ENCODE assay signal across 8 cellular contexts in the genomic region with DNA sequence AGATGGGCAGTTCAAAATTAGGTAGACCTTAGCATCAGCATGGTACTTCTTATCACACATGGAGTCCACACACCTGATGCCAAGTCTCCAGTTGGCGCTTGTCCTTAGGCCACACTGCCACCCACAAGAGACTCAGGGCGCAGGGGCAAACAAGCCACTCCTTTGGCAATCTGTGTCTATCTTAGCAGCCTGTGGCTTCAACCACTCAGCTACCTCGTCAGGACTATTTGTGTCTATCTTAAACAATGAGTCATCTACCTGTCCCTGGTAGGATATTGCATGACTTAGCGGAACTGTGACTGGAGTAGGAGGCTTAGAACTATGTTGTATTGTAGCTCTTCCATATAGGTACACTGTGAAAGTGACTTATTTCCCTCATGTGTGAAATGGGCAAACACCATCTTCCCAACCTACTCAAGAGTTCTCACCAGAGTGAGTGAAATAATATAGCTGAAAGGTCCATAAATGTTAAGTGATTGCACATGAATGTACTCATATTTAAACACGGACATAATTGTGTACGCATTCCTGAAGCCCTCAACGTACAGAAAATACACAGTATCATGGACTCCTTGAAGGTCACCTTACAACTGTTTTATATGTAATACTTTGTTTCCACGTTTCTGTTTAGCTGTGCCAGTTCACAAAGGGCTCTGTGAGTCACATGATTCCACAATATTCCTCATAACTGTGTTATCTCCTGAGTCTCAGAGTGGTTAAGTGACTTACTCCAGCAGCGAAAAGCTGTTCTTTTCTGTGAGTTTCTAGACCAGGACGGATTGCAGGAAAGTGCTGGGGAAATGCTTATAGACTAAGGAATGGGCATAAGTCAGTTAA. TPM values are rescaled to one million over a fixed set of nuclear protein-coding genes. Genes with fewer than 3 reads are reported as not detected.
DNase-seq lines count a peak whose midpoint lies in the region; ATAC-seq and TF ChIP-seq lines count a peak whose summit lies in the region.

No MANE protein-coding gene starts in this region.

- TF ChIP-seq POLR2A in suprapubic skin (IDR thresholded peaks at IDR 0.05): no peak

- peak overlapping the region; percentile 85 to 98 (median 91) for H3K27ac Mint-ChIP-seq in brain

- H3K36me3 ChIP-seq in ES-I3 (ENCODE audit: insufficient read depth, low read length): peaks cover 22% of the 10 kb centered on the region
- H3K36me3 ChIP-seq in lower lobe of right lung: peaks cover 49% of the 10 kb centered on the region
- H3K36me3 ChIP-seq in suprapubic skin: peaks cover 40% of the 10 kb centered on the region

- WGBS in suprapubic skin: 37% methylated on average over 10 of the region's 10 CpGs

- peaks cover 11% of the 10 kb centered on the region for H3K27me3 Mint-ChIP-seq in brain

- H3K9me3 ChIP-seq in ES-I3 (ENCODE audit: control insufficient read depth, insufficient read depth, low read length): no peaks in the 10 kb centered on the region
- no peaks in the 10 kb centered on the region for H3K9me3 ChIP-seq in lower lobe of right lung
- no peaks in the 10 kb centered on the region for H3K9me3 ChIP-seq in suprapubic skin

- H3K27me3 ChIP-seq in lower lobe of right lung (ENCODE audit: low read depth) (no peaks in the 10 kb centered on the region), suprapubic skin (no peaks in the 10 kb centered on the region)

- H3K27ac ChIP-seq in lower lobe of right lung (peak overlapping the region; percentile 98), suprapubic skin (peak overlapping the region; percentile 96)

- peak overlapping the region; percentile 88 to 96 (median 95) for H3K4me3 Mint-ChIP-seq in brain

- DNase-seq in NCI-H460 (ENCODE audit: extremely low read depth, low read depth): peak; percentile 30
- no peak for DNase-seq in lower lobe of right lung
- no peak for DNase-seq in suprapubic skin (ENCODE audit: low spot score in 2 of 2)
- DNase-seq in NCI-H510A treated with DMSO at 0.1 percent for 48 hours (lab: John Stamatoyannopoulos, UW): no peak
- DNase-seq in OCI-M2 (lab: John Stamatoyannopoulos, UW; ENCODE audit: unreplicated experiment): no peak

- H3K9ac ChIP-seq in ES-I3 (ENCODE audit: low read depth, low read length): peak overlapping the region; percentile 97

- ATAC-seq in lower lobe of right lung (peak; percentile 1 to 31), GM21717 (IDR thresholded peaks at IDR 0.05; ENCODE audit: unreplicated experiment) (no peak)

- TF ChIP-seq CTCF in brain (conservative IDR thresholded peaks at IDR 0.05): no peak
- TF ChIP-seq CTCF in lower lobe of right lung (IDR thresholded peaks at IDR 0.05): no peak
- TF ChIP-seq CTCF in suprapubic skin (IDR thresholded peaks at IDR 0.05): no peak

- peak overlapping the region; percentile 93 for H3K4me3 ChIP-seq in lower lobe of right lung
- peak overlapping the region; percentile 93 for H3K4me3 ChIP-seq in suprapubic skin

- peaks cover 0 to 3% (median 0%) of the 10 kb centered on the region in 5 experiments for H3K9me3 Mint-ChIP-seq in brain

- intact Hi-C loops in lower lobe of right lung (cut with DNase I): no loop called here

- peaks cover 35% of the 10 kb centered on the region for H3K4me1 Mint-ChIP-seq in brain

- H3K4me1 ChIP-seq in ES-I3 (ENCODE audit: insufficient read depth, low read length): peaks cover 12% of the 10 kb centered on the region
- H3K4me1 ChIP-seq in lower lobe of right lung: peaks cover 36% of the 10 kb centered on the region
- peaks cover 20% of the 10 kb centered on the region for H3K4me1 ChIP-seq in suprapubic skin

- H3K36me3 Mint-ChIP-seq in brain: peaks cover 53% of the 10 kb centered on the region

- no peak for TF ChIP-seq EP300 in suprapubic skin (IDR thresholded peaks at IDR 0.05)

RNA-seq across cellular contexts. Expression of a gene that starts 1.6 kb away (rescaled TPM):
- 59.6 and 62.8 TPM in 2 replicates for total RNA-seq in NCI-H460 (2014; rRNA removed; shearing (Covaris generic))
- 100 and 104 TPM in 2 replicates for polyA plus RNA-seq in NCI-H460 (2014; cell fraction: nucleus; rRNA removed)
- 54.7 TPM for polyA plus RNA-seq in brain (ENCODE audit: insufficient read depth, low read depth, low replicate concordance)
- total RNA-seq in lower lobe of right lung: 46.6 TPM
- 10 to 100 TPM; 30.0 to 48.0 (median 40.2) TPM for total RNA-seq in suprapubic skin
